ENCODE assay signal across 7 cellular contexts in genomic region chr2:46365913-46366674, GRCh38.
DNase-seq lines count a peak whose midpoint lies in the region; ATAC-seq and TF ChIP-seq lines count a peak whose summit lies in the region.

No MANE protein-coding gene starts in this region.

- TF ChIP-seq POLR2A in spleen (IDR thresholded peaks at IDR 0.05), result no peak

- H3K4me1 ChIP-seq in PC-9 (replicated peaks; ENCODE audit: insufficient read depth) (0 out of 2 replicates have a peak, but pooled peaks cover 12% of the 10 kb centered on the region), spleen (peaks cover 8 to 87% (median 31%) of the 10 kb centered on the region in 6 donors)

- H3K9me3 ChIP-seq in PC-9 (ENCODE audit: insufficient read depth, low read depth) (no peaks in the 10 kb centered on the region), spleen (no peaks in the 10 kb centered on the region)

- H4K20me1 ChIP-seq in PC-9 (ENCODE audit: insufficient read depth), result no peaks in the 10 kb centered on the region; the same call in 1 of the 2 replicates

- WGBS in spleen, 5 donors, result 86 to 89% (median 88%) methylated on average over 15 of the region's 15 CpGs

- H3K9me2 ChIP-seq in PC-9 (ENCODE audit: insufficient read depth), result no peaks in the 10 kb centered on the region

- POLR2A ChIA-PET in PC-9 (lab: Charles Lee; ENCODE audit: unreplicated experiment), result interaction anchor here (0.6 kb wide), 1 partner anchor 41 kb away, joined by 3 read pairs; no protein-coding TSS in a partner anchor

- intact Hi-C loops in PC-9 (cut with micrococcal nuclease; ENCODE audit: unreplicated experiment), result loop anchor here (1.0 to 10.0 kb wide), 8 partner anchors 43 to 373 kb away; no protein-coding TSS in a partner anchor
- intact Hi-C loops in spleen (cut with DNase I; ENCODE audit: low total_unique reads), result loop anchor here (10.0 kb wide), 2 partner anchors 301 to 341 kb away; no protein-coding TSS in a partner anchor

- H3K36me3 ChIP-seq in PC-9 (ENCODE audit: low read depth) (peaks cover 48% of the 10 kb centered on the region), spleen (peaks cover 0 to 38% (median 20%) of the 10 kb centered on the region in 6 donors)

- H3K27me3 ChIP-seq in PC-9 (ENCODE audit: insufficient read depth, low read depth) (no peaks in the 10 kb centered on the region), spleen (replicated peaks in 1 of 7) (no peaks in the 10 kb centered on the region)

- BruUV-seq in PC-9 (replicated peaks; lab: Mats Ljungman, UMichigan), result no TSS peak

- H3K4me3 ChIP-seq in PC-9 (no peak overlapping the region), fibroblast of the aortic adventitia (ENCODE audit: low read depth, low read length) (no peak overlapping the region), spleen (no peak overlapping the region)

- DNase-seq in GM20000 (ENCODE audit: low spot score), result no peak
- DNase-seq in PC-9, result no peak
- DNase-seq in fibroblast of the aortic adventitia (ENCODE audit: low read depth), result peak; percentile 28
- no peak for DNase-seq in spleen
- no peak for DNase-seq in NCI-H69 (lab: John Stamatoyannopoulos, UW)

- H3K4me2 ChIP-seq in PC-9, result no peak overlapping the region

- peaks cover 17% of the 10 kb centered on the region; the same call in 1 of the 2 replicates for H3F3A ChIP-seq in PC-9 (ENCODE audit: insufficient read depth, low read depth)

- peak; percentile 10 for TF ChIP-seq CTCF in GM20000 (IDR thresholded peaks at IDR 0.05; ENCODE audit: extremely low read depth, missing control alignments)
- peak; percentile 57 for TF ChIP-seq CTCF in PC-9 (conservative IDR thresholded peaks at IDR 0.05)
- TF ChIP-seq CTCF in fibroblast of the aortic adventitia (IDR thresholded peaks at IDR 0.05; ENCODE audit: insufficient read depth, low read length), result peak; percentile 64
- peak in 5 of 11 experiments; percentile 3 to 35 (median 30) for TF ChIP-seq CTCF in spleen (IDR thresholded peaks at IDR 0.05 in 8 of 11, conservative IDR thresholded peaks at IDR 0.05 in 3 of 11)

- no peaks in the 10 kb centered on the region for H3K79me2 ChIP-seq in PC-9 (ENCODE audit: low read depth)

- CTCF ChIA-PET in PC-9 (lab: Charles Lee), result interaction anchor here (0.7 kb wide), 1 partner anchor 136 kb away, joined by 4 read pairs; no protein-coding TSS in a partner anchor

- H2AFZ ChIP-seq in PC-9, result no peak overlapping the region

- ATAC-seq in GM19324 (IDR thresholded peaks at IDR 0.05; ENCODE audit: low FRiP score, unreplicated experiment) (no peak), HG03095 (IDR thresholded peaks at IDR 0.05; ENCODE audit: unreplicated experiment) (no peak)

- H3K27ac ChIP-seq in PC-9 (no peak overlapping the region), spleen (peak overlapping the region in 7 of 8 donors; percentile 19 to 62 (median 40))
